In genomic region chr10:125700355-125700911, GRCh38 we compare ENCODE assay signal across 15 cellular contexts. TPM values are rescaled to one million over a fixed set of nuclear protein-coding genes. Genes with fewer than 3 reads are reported as not detected.
DNase-seq lines count a peak whose midpoint lies in the region; ATAC-seq, FAIRE-seq and TF ChIP-seq lines count a peak whose summit lies in the region.
"Had no signal": no experiment of that assay in that cellular context is flagged by ENCODE, and none has a peak within 500 bp of the region (broad histone marks: within the 10 kb centered on the region; RNA-seq: fewer than 3 reads in every experiment).

No MANE protein-coding gene starts in this region.

- no TSS peak for BruUV-seq in A673 (replicated peaks; lab: Mats Ljungman, UMichigan)

- H3K4me1 Mint-ChIP-seq in activated CD4-positive, alpha-beta memory T cell treated with anti-CD3 and anti-CD28 coated beads, Interleukin-2, amount 10 ng/mL, durations not matched to agents 7 days and 5 days = no peaks in the 10 kb centered on the region
- H3K4me1 Mint-ChIP-seq in activated T-cell treated with anti-CD3 and anti-CD28 coated beads, Interleukin-2, amount 50 U/mL, for 72 hours (ENCODE audit: low read depth) = no peaks in the 10 kb centered on the region
- H3K4me1 Mint-ChIP-seq: CD4-positive, CD25-positive, alpha-beta regulatory T cell had no signal

- DNase-seq in A673 (ENCODE audit: low spot score) (peak; percentile 34), SK-MEL-5 (ENCODE audit: low read depth, low spot score) (peak; percentile 11), fibroblast of peridontal ligament (ENCODE audit: extremely low read depth) (peak; percentile 77), D341Med (ENCODE audit: low spot score) (no peak)
- no peak for DNase-seq in activated CD4-positive, alpha-beta memory T cell treated with anti-CD3 and anti-CD28 coated beads, Interleukin-2, amount 10 ng/mL, durations not matched to agents 7 days and 5 days
- no peak for DNase-seq in activated T-cell treated with anti-CD3 and anti-CD28 coated beads, Interleukin-2, amount 50 U/mL, for 72 hours
- DNase-seq: CD4-positive, CD25-positive, alpha-beta regulatory T cell; head of caudate nucleus; NCI-H1417 treated with DMSO at 0.1 percent for 48 hours; NCI-H526 treated with DMSO at 0.1 percent for 48 hours; uterus had no signal

- no peaks in the 10 kb centered on the region for H3K9me3 ChIP-seq in A673 (ENCODE audit: low read depth, low read length, poor library complexity, severe bottlenecking)
- H3K9me3 ChIP-seq: uterus had no signal

- no peaks in the 10 kb centered on the region for H3K27me3 ChIP-seq in A673 (replicated peaks; ENCODE audit: insufficient read depth, low read depth, low read length, poor library complexity)
- H3K27me3 ChIP-seq: uterus had no signal

- POLR2A ChIA-PET in A673 (lab: Charles Lee; ENCODE audit: low non-redundant PET) = no interaction called here
- POLR2A ChIA-PET in activated CD4-positive, alpha-beta memory T cell treated with anti-CD3 and anti-CD28 coated beads, Interleukin-2, amount 10 ng/mL, durations not matched to agents 7 days and 5 days (lab: Charles Lee) = no interaction called here

- ATAC-seq in activated T-cell treated with anti-CD3 and anti-CD28 coated beads, Interleukin-2, amount 50 U/mL, for 72 hours (replicated peaks in 1 of 2) = no peak
- ATAC-seq in GM18867 (IDR thresholded peaks at IDR 0.05; ENCODE audit: unreplicated experiment) = no peak
- ATAC-seq: left lobe of liver had no signal

- H3K36me3 ChIP-seq in A673 (ENCODE audit: insufficient read depth, low read length, poor library complexity, severe bottlenecking) = no peaks in the 10 kb centered on the region
- H3K36me3 ChIP-seq: uterus had no signal

- no peaks in the 10 kb centered on the region for H3K9me3 Mint-ChIP-seq in activated CD4-positive, alpha-beta memory T cell treated with anti-CD3 and anti-CD28 coated beads, Interleukin-2, amount 10 ng/mL, durations not matched to agents 7 days and 5 days
- peaks cover 2 to 5% of the 10 kb centered on the region in 2 donors for H3K9me3 Mint-ChIP-seq in activated T-cell treated with anti-CD3 and anti-CD28 coated beads, Interleukin-2, amount 50 U/mL, for 72 hours

- peak; percentile 90 for FAIRE-seq in G401.6 (lab: Jason Lieb, UNC)

- peaks cover 5% of the 10 kb centered on the region for H3K27me3 Mint-ChIP-seq in activated CD4-positive, alpha-beta memory T cell treated with anti-CD3 and anti-CD28 coated beads, Interleukin-2, amount 10 ng/mL, durations not matched to agents 7 days and 5 days
- H3K27me3 Mint-ChIP-seq in activated T-cell treated with anti-CD3 and anti-CD28 coated beads, Interleukin-2, amount 50 U/mL, for 72 hours (ENCODE audit: low read depth) = peaks cover 11% of the 10 kb centered on the region

- H3K36me3 Mint-ChIP-seq in activated CD4-positive, alpha-beta memory T cell treated with anti-CD3 and anti-CD28 coated beads, Interleukin-2, amount 10 ng/mL, durations not matched to agents 7 days and 5 days (ENCODE audit: low read depth) = no peaks in the 10 kb centered on the region
- H3K36me3 Mint-ChIP-seq in activated T-cell treated with anti-CD3 and anti-CD28 coated beads, Interleukin-2, amount 50 U/mL, for 72 hours (ENCODE audit: insufficient read depth in 2 of 2) = no peaks in the 10 kb centered on the region

- CTCF ChIA-PET in A673 (lab: Charles Lee) = no interaction called here
- CTCF ChIA-PET in activated CD4-positive, alpha-beta memory T cell treated with anti-CD3 and anti-CD28 coated beads, Interleukin-2, amount 10 ng/mL, durations not matched to agents 7 days and 5 days (lab: Charles Lee) = no interaction called here

- H3K27ac Mint-ChIP-seq in activated CD4-positive, alpha-beta memory T cell treated with anti-CD3 and anti-CD28 coated beads, Interleukin-2, amount 10 ng/mL, durations not matched to agents 7 days and 5 days = no peak overlapping the region
- H3K27ac Mint-ChIP-seq in activated T-cell treated with anti-CD3 and anti-CD28 coated beads, Interleukin-2, amount 50 U/mL, for 72 hours = no peak overlapping the region
- H3K27ac Mint-ChIP-seq: CD4-positive, CD25-positive, alpha-beta regulatory T cell had no signal

- H3K4me3 ChIP-seq in A673 (ENCODE audit: low read depth, low read length, poor library complexity, severe bottlenecking) = no peak overlapping the region
- H3K4me3 ChIP-seq: uterus had no signal

- TF ChIP-seq CTCF in A673 (conservative IDR thresholded peaks at IDR 0.05; ENCODE audit: low read depth, low read length) = peak; percentile 55

- no peak overlapping the region for H3K4me3 Mint-ChIP-seq in activated CD4-positive, alpha-beta memory T cell treated with anti-CD3 and anti-CD28 coated beads, Interleukin-2, amount 10 ng/mL, durations not matched to agents 7 days and 5 days
- H3K4me3 Mint-ChIP-seq in activated T-cell treated with anti-CD3 and anti-CD28 coated beads, Interleukin-2, amount 50 U/mL, for 72 hours = no peak overlapping the region
- H3K4me3 Mint-ChIP-seq: CD4-positive, CD25-positive, alpha-beta regulatory T cell had no signal

- no peaks in the 10 kb centered on the region for H3K4me1 ChIP-seq in A673 (ENCODE audit: insufficient read depth, low read length, poor library complexity, severe bottlenecking)
- H3K4me1 ChIP-seq: uterus had no signal

- in situ Hi-C loops in SK-MEL-5 (cut with HindIII; ENCODE audit: low pct_unique_long_range_greater_than_20kb, low sequenced_read_pairs) = no loop called here

- intact Hi-C loops in A673 (cut with micrococcal nuclease; ENCODE audit: unreplicated experiment) = loop anchor here (10.0 kb wide), 1 partner anchor 656 kb away; no protein-coding TSS in a partner anchor

- no peak overlapping the region for H3K27ac ChIP-seq in A673 (ENCODE audit: low read depth, low read length, poor library complexity, severe bottlenecking)
- H3K27ac ChIP-seq: uterus had no signal

RNA-seq across cellular contexts. Expression of gene TEX36, which starts 17.5 kb away (rescaled TPM):
- total RNA-seq in A673 (2021) = 0.61 and 1.3 TPM in 2 replicates
- not detected in 2 replicates for total RNA-seq in SK-MEL-5 (2014; rRNA removed; shearing (Covaris generic))
- polyA plus RNA-seq in SK-MEL-5 (2015; cell fraction: cytosol; rRNA removed) = not detected in 2 replicates
- polyA plus RNA-seq in SK-MEL-5 (2015; cell fraction: nucleus; rRNA removed) = not detected in 2 replicates
- total RNA-seq in activated CD4-positive, alpha-beta memory T cell treated with anti-CD3 and anti-CD28 coated beads, Interleukin-2, amount 10 ng/mL, durations not matched to agents 7 days and 5 days = not detected
- not detected for total RNA-seq in activated T-cell treated with anti-CD3 and anti-CD28 coated beads, Interleukin-2, amount 50 U/mL, for 72 hours
- total RNA-seq: CD4-positive, CD25-positive, alpha-beta regulatory T cell; cerebellum; left lobe of liver had no signal
- polyA plus RNA-seq: CD4-positive, CD25-positive, alpha-beta regulatory T cell had no signal

RNA-seq across cellular contexts. Expression of gene EDRF1, which starts 19.1 kb away (rescaled TPM):
- total RNA-seq in A673 (2021) = 37.8 and 40.5 TPM in 2 replicates
- 16.5 and 17.0 TPM in 2 replicates for total RNA-seq in SK-MEL-5 (2014; rRNA removed; shearing (Covaris generic))
- polyA plus RNA-seq in SK-MEL-5 (2015; cell fraction: cytosol; rRNA removed) = 8.8 and 12.9 TPM in 2 replicates
- polyA plus RNA-seq in SK-MEL-5 (2015; cell fraction: nucleus; rRNA removed) = 71.2 and 100 TPM in 2 replicates
- 10 to 100 TPM; 31.3 to 33.8 TPM for total RNA-seq in activated CD4-positive, alpha-beta memory T cell treated with anti-CD3 and anti-CD28 coated beads, Interleukin-2, amount 10 ng/mL, durations not matched to agents 7 days and 5 days
- total RNA-seq in activated T-cell treated with anti-CD3 and anti-CD28 coated beads, Interleukin-2, amount 50 U/mL, for 72 hours = 10 to 100 TPM; 25.1 to 26.3 TPM

Comparison
In these comparisons a context has a peak if more than half of its experiments do, and no peak if none do; other contexts are left out.
1. DNase-seq: peak in A673 (single experiment), SK-MEL-5 (single experiment) and fibroblast of peridontal ligament (single experiment); none in activated CD4-positive, alpha-beta memory T cell treated with anti-CD3 and anti-CD28 coated beads, Interleukin-2, amount 10 ng/mL, durations not matched to agents 7 days and 5 days (single experiment), activated T-cell treated with anti-CD3 and anti-CD28 coated beads, Interleukin-2, amount 50 U/mL, for 72 hours (0 of 2) and D341Med (single experiment).